ENCODE assay signal across 17 cellular contexts in the genomic region with DNA sequence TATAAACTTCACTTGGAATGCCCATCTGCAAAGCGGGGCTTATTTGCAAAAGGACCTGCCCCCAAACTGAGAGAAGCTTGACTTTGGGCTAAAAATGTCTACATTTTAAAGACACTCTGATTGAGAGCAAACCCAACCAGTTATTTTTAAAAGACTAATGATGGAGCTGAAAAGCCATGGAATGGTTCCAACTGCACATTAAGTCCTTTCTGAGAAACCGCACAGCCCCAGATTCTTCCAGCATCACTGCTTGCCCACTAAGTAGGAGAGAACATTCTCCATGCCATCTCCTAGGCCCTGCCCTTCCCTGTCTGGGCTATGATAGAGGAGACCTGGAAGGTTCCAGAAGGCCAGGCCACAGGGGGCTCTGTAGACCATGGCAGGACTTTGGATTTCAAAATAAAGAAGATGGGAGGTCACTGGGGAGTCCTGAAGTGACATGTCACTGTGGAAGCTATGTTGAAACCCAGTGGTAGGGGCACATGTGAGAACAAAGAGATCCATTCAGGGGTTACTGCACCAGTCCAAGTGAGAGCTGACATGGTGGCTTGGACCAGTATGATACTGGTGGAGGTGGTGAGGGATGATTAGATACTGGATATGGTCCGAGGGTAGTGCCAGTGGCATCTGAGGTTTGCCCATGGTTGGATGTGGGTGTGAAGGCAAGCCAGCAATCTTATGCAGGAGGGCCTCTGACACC.
A peak's percentile ranks its signal among the peaks of the same experiment; 100 is the strongest.
DNase-seq lines count a peak whose midpoint lies in the region; ATAC-seq and TF ChIP-seq lines count a peak whose summit lies in the region.
"Had no signal": no experiment of that assay in that cellular context is flagged by ENCODE, and none has a peak within 500 bp of the region (broad histone marks: within the 10 kb centered on the region; RNA-seq: fewer than 3 reads in every experiment).

No MANE protein-coding gene starts in this region.

- in situ Hi-C loops in astrocyte of the spinal cord (cut with HindIII; ENCODE audit: low sequenced_read_pairs): no loop called here

- 88 to 94% methylated on average over 3 of the region's 3 CpGs for WGBS in sigmoid colon, 2 donors

- no peak for TF ChIP-seq EP300 in sigmoid colon (IDR thresholded peaks at IDR 0.05)

- H3K9me3 ChIP-seq in sigmoid colon: no peaks in the 10 kb centered on the region

- no peak for TF ChIP-seq POLR2A in sigmoid colon (IDR thresholded peaks at IDR 0.05)

- H3K4me3 ChIP-seq in astrocyte of the spinal cord (ENCODE audit: low read depth, low read length): no peak overlapping the region
- no peak overlapping the region for H3K4me3 ChIP-seq in sigmoid colon

- no peak overlapping the region for H3K27ac ChIP-seq in sigmoid colon
- H3K27ac ChIP-seq: C4-2B, KMS-11 had no signal

- ATAC-seq in left lobe of liver: no peak
- ATAC-seq in HG02852 (IDR thresholded peaks at IDR 0.05; ENCODE audit: unreplicated experiment): no peak

- no peaks in the 10 kb centered on the region for H3K27me3 ChIP-seq in sigmoid colon

- no peaks in the 10 kb centered on the region for H3K36me3 ChIP-seq in sigmoid colon

- DNase-seq in amniotic epithelial cell (ENCODE audit: low read depth): peak; percentile 35
- peak; percentile 22 for DNase-seq in astrocyte of the spinal cord (ENCODE audit: low read depth, low spot score)
- peak; percentile 24 for DNase-seq in left lobe of liver (ENCODE audit: low spot score)
- peak; percentile 32 for DNase-seq in sigmoid colon
- DNase-seq in GM20000 (ENCODE audit: low spot score): no peak
- DNase-seq in superior temporal gyrus (ENCODE audit: extremely low spot score): no peak
- DNase-seq in HK-2 (ENCODE audit: unreplicated experiment): no peak
- DNase-seq: AML-193, DMS79, H9, MV-4-11, NCI-H1694 treated with DMSO at 0.1 percent for 48 hours, NCI-H748 treated with DMSO at 0.1 percent for 48 hours, Right ventricle myocardium superior had no signal

- H3K4me1 ChIP-seq in sigmoid colon: no peaks in the 10 kb centered on the region

- TF ChIP-seq CTCF in astrocyte of the spinal cord (IDR thresholded peaks at IDR 0.05; ENCODE audit: low read depth, low read length) (no peak), sigmoid colon (IDR thresholded peaks at IDR 0.05) (no peak), GM20000 (IDR thresholded peaks at IDR 0.05; ENCODE audit: extremely low read depth, missing control alignments) (no peak)

- intact Hi-C loops in sigmoid colon (cut with DNase I): no loop called here

Comparison
In these comparisons a context has a peak if more than half of its experiments do, and no peak if none do; other contexts are left out.
1. DNase-seq: peak in amniotic epithelial cell (single experiment), astrocyte of the spinal cord (single experiment), left lobe of liver (single experiment) and sigmoid colon (single experiment); none in GM20000 (single experiment), superior temporal gyrus (single experiment) and HK-2 (single experiment).